In genomic region chr5:174901336-174901735, GRCh38 we compare ENCODE assay signal across 24 cellular contexts.
"Had no signal": no experiment of that assay in that cellular context is flagged by ENCODE, and none has a peak within 500 bp of the region (broad histone marks: within the 10 kb centered on the region; RNA-seq: fewer than 3 reads in every experiment).

No MANE protein-coding gene starts in this region.

- H3K9me3 ChIP-seq: colonic mucosa, esophagus squamous epithelium, gastrocnemius medialis had no signal

- H3K4me1 ChIP-seq: colonic mucosa, esophagus muscularis mucosa, gastrocnemius medialis, gastroesophageal sphincter, heart left ventricle, heart right ventricle had no signal

- DNase-seq: colonic mucosa; cortex of kidney; dermis blood vessel endothelial cell; dorsolateral prefrontal cortex; effector CD4-positive, alpha-beta T cell; effector CD8-positive, alpha-beta T cell; effector memory CD4-positive, alpha-beta T cell; effector memory CD8-positive, alpha-beta T cell; endodermal cell; erythroblast; esophagus squamous epithelium; foreskin fibroblast; foreskin keratinocyte; foreskin melanocyte; gastrocnemius medialis; glutamatergic neuron; head of caudate nucleus; heart left ventricle; heart right ventricle had no signal

- H3K27ac ChIP-seq: colonic mucosa, coronary artery, dorsolateral prefrontal cortex, epithelial cell of prostate, esophagus muscularis mucosa, esophagus squamous epithelium, foreskin keratinocyte, gastrocnemius medialis, gastroesophageal sphincter, heart left ventricle, heart right ventricle had no signal

- H3K27me3 ChIP-seq: colonic mucosa, esophagus muscularis mucosa, foreskin keratinocyte, gastrocnemius medialis had no signal

- H3K36me3 ChIP-seq: colonic mucosa, esophagus muscularis mucosa, esophagus squamous epithelium, gastrocnemius medialis, gastroesophageal sphincter, heart left ventricle, heart right ventricle had no signal

- ATAC-seq: effector memory CD8-positive, alpha-beta T cell; esophagus mucosa; gastrocnemius medialis; gastroesophageal sphincter; heart left ventricle; heart right ventricle had no signal

- H3K4me3 ChIP-seq: colonic mucosa, coronary artery, dorsolateral prefrontal cortex, esophagus muscularis mucosa, esophagus squamous epithelium, gastrocnemius medialis, gastroesophageal sphincter, heart left ventricle, heart right ventricle had no signal
